Comparison of ENCODE assay signal across 1 cellular context in the genomic region with DNA sequence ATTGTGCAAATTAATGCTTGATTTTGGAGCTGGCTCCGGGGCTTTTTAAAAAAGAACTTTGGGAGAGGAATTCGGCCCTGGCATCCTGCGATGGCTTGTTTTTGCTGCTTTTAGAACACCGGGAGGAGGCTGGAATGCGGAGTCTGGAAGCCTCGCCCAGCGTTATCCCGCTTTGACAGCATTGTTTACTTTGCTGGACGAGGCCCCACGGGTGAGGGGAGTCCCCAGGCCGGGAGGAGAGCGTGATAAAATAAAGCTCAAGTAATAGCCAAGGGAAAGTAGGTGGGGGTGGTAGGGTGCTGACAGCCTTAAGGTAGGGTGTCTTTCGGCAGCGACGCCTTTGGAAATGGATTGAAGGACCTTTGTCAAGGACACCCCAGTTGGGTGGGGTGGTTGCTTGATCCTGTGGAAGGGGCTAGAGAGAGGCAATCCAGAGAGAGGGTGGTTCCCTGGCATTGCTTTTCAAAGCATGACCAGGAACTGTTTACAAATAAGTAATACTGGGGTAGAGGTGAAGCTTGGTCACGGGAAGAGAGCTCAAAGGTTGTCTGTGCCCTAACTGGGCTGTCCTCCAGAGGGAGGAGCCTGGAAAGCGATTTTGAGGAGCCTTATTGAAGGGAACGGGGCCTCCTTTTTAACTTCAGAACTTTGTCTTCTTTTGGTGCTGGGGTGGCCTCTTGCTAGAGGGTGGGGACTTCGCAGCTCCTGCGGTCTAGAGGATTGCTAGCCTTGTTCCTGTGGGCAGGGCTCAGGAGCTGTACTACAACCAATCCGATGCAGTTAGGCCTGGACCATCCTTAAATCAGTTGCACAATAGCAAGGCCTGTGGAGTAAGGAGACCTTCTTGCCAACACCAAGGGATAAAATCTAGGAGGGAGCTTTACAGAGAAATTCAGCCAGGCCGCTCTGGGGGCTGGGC.
TF ChIP-seq lines count a peak whose summit lies in the region.

No MANE protein-coding gene starts in this region.

TF ChIP-seq in HepG2, 621 proteins besides CTCF, POLR2A, EP300 and RAD21 (continued from another document and continues in another):
- no peak for TF ChIP-seq ZNF503 (CRISPR knock-in tag; IDR thresholded peaks at IDR 0.05)
- no peak for TF ChIP-seq ZNF709 (CRISPR knock-in tag; IDR thresholded peaks at IDR 0.05)
- TF ChIP-seq REXO4 (CRISPR knock-in tag; IDR thresholded peaks at IDR 0.05; ENCODE audit: borderline replicate concordance), result no peak
- peak; percentile 12; the same call in 1 of the 2 replicates for TF ChIP-seq TFAP4 (IDR thresholded peaks at IDR 0.05; ENCODE audit: borderline replicate concordance, low read depth)
- TF ChIP-seq FOXO1 (CRISPR knock-in tag; IDR thresholded peaks at IDR 0.05), result no peak
- no peak for TF ChIP-seq ZNF780A (CRISPR knock-in tag; IDR thresholded peaks at IDR 0.05)
- TF ChIP-seq ZNF614 (CRISPR knock-in tag; IDR thresholded peaks at IDR 0.05; ENCODE audit: borderline replicate concordance), result no peak
- TF ChIP-seq E2F5 (CRISPR knock-in tag; conservative IDR thresholded peaks at IDR 0.05), result no peak
- TF ChIP-seq SYNCRIP (IDR thresholded peaks at IDR 0.05; ENCODE audit: insufficient read depth, low read depth, low read length), result no peak
- TF ChIP-seq ZSCAN20 (CRISPR knock-in tag; IDR thresholded peaks at IDR 0.05; ENCODE audit: borderline replicate concordance), result no peak
- no peak for TF ChIP-seq FOXM1 (CRISPR knock-in tag; IDR thresholded peaks at IDR 0.05)
- no peak for TF ChIP-seq PBX3 (CRISPR knock-in tag; IDR thresholded peaks at IDR 0.05; ENCODE audit: borderline replicate concordance)
- TF ChIP-seq MTF2 (CRISPR knock-in tag; IDR thresholded peaks at IDR 0.05; ENCODE audit: borderline replicate concordance), result no peak
- no peak for TF ChIP-seq EHMT2 (IDR thresholded peaks at IDR 0.05; ENCODE audit: borderline replicate concordance, low read depth, low read length)
- no peak; the same call in 1 of the 2 replicates for TF ChIP-seq GATAD1 (CRISPR knock-in tag; IDR thresholded peaks at IDR 0.05)
- TF ChIP-seq ZNF318 (CRISPR knock-in tag; IDR thresholded peaks at IDR 0.05), result no peak
- no peak for TF ChIP-seq CC2D1A (CRISPR knock-in tag; IDR thresholded peaks at IDR 0.05)
- TF ChIP-seq STAG1 (CRISPR knock-in tag; IDR thresholded peaks at IDR 0.05), result no peak
- TF ChIP-seq TP53 (CRISPR knock-in tag; conservative IDR thresholded peaks at IDR 0.05), result no peak
- 0 out of 2 replicates have a peak, but pooled peaks have one; percentile 35 for TF ChIP-seq GFI1 (CRISPR knock-in tag; IDR thresholded peaks at IDR 0.05; ENCODE audit: borderline replicate concordance)
- TF ChIP-seq ZBTB1 (CRISPR knock-in tag; IDR thresholded peaks at IDR 0.05; ENCODE audit: borderline replicate concordance), result no peak
- no peak for TF ChIP-seq ZNF816 (CRISPR knock-in tag; IDR thresholded peaks at IDR 0.05; ENCODE audit: borderline replicate concordance)
- no peak for TF ChIP-seq TBX3 (IDR thresholded peaks at IDR 0.05; ENCODE audit: borderline replicate concordance)
- TF ChIP-seq FOSL2 (CRISPR knock-in tag; IDR thresholded peaks at IDR 0.05), result no peak; the same call in 1 of the 2 replicates
- TF ChIP-seq YEATS2 (CRISPR knock-in tag; IDR thresholded peaks at IDR 0.05; ENCODE audit: borderline replicate concordance), result no peak
- TF ChIP-seq PHF8 (CRISPR knock-in tag; IDR thresholded peaks at IDR 0.05), result peak; percentile 54
- no peak for TF ChIP-seq BCLAF1 (IDR thresholded peaks at IDR 0.05)
- TF ChIP-seq ZSCAN25 (CRISPR knock-in tag; IDR thresholded peaks at IDR 0.05), result peak; percentile 94
- no peak for TF ChIP-seq ZNF3 (CRISPR knock-in tag; IDR thresholded peaks at IDR 0.05)
- no peak for TF ChIP-seq HOXA3 (CRISPR knock-in tag; IDR thresholded peaks at IDR 0.05)
- no peak for TF ChIP-seq RFX5 (IDR thresholded peaks at IDR 0.05; ENCODE audit: low read depth, low read length)
- no peak for TF ChIP-seq PAX8 (CRISPR knock-in tag; IDR thresholded peaks at IDR 0.05; ENCODE audit: borderline replicate concordance)
- peak; percentile 18; the same call in 1 of the 2 replicates for TF ChIP-seq HDAC2 (CRISPR knock-in tag; IDR thresholded peaks at IDR 0.05)
- TF ChIP-seq, protein P1, sequence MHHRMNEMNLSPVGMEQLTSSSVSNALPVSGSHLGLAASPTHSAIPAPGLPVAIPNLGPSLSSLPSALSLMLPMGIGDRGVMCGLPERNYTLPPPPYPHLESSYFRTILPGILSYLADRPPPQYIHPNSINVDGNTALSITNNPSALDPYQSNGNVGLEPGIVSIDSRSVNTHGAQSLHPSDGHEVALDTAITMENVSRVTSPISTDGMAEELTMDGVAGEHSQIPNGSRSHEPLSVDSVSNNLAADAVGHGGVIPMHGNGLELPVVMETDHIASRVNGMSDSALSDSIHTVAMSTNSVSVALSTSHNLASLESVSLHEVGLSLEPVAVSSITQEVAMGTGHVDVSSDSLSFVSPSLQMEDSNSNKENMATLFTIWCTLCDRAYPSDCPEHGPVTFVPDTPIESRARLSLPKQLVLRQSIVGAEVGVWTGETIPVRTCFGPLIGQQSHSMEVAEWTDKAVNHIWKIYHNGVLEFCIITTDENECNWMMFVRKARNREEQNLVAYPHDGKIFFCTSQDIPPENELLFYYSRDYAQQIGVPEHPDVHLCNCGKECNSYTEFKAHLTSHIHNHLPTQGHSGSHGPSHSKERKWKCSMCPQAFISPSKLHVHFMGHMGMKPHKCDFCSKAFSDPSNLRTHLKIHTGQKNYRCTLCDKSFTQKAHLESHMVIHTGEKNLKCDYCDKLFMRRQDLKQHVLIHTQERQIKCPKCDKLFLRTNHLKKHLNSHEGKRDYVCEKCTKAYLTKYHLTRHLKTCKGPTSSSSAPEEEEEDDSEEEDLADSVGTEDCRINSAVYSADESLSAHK (CRISPR knock-in tag; IDR thresholded peaks at IDR 0.05; ENCODE audit: borderline replicate concordance), result no peak
- no peak for TF ChIP-seq ZNF850 (CRISPR knock-in tag; conservative IDR thresholded peaks at IDR 0.05)
- peak; percentile 69; the same call in 1 of the 2 replicates for TF ChIP-seq ZNF691 (CRISPR knock-in tag; IDR thresholded peaks at IDR 0.05; ENCODE audit: borderline replicate concordance, low read depth)
- no peak for TF ChIP-seq TAF1 (CRISPR knock-in tag; IDR thresholded peaks at IDR 0.05)
- TF ChIP-seq ZFP90 (CRISPR knock-in tag; IDR thresholded peaks at IDR 0.05; ENCODE audit: borderline replicate concordance), result no peak
- TF ChIP-seq ZNF839 (CRISPR knock-in tag; IDR thresholded peaks at IDR 0.05; ENCODE audit: borderline replicate concordance), result no peak
